2 cellular contexts compared by ENCODE assay signal in genomic region chr5:163964650-163965049, GRCh38.
TF ChIP-seq lines count a peak whose summit lies in the region.

No MANE protein-coding gene starts in this region.

TF ChIP-seq in GM23338, 12 proteins besides CTCF, POLR2A, EP300 and RAD21:
- no peak for TF ChIP-seq EZH2 (IDR thresholded peaks at IDR 0.05; ENCODE audit: low read depth, unreplicated experiment)
- TF ChIP-seq EZH2phosphoT487 (IDR thresholded peaks at IDR 0.05; ENCODE audit: unreplicated experiment): no peak
- no peak for TF ChIP-seq JUNB (IDR thresholded peaks at IDR 0.05; ENCODE audit: unreplicated experiment)
- TF ChIP-seq ZNF114 (CRISPR knock-in tag; IDR thresholded peaks at IDR 0.05): no peak
- no peak for TF ChIP-seq CREB1 (CRISPR knock-in tag; IDR thresholded peaks at IDR 0.05; ENCODE audit: low read depth)
- TF ChIP-seq STAT1 (IDR thresholded peaks at IDR 0.05; ENCODE audit: unreplicated experiment): no peak
- no peak for TF ChIP-seq REST (IDR thresholded peaks at IDR 0.05; ENCODE audit: unreplicated experiment)
- no peak for TF ChIP-seq POLR2AphosphoS5 (IDR thresholded peaks at IDR 0.05; ENCODE audit: low read depth)
- no peak for TF ChIP-seq ZNF462 (CRISPR knock-in tag; IDR thresholded peaks at IDR 0.05)
- no peak for TF ChIP-seq ETS1 (IDR thresholded peaks at IDR 0.05)
TF ChIP-seq in GM23338: peak in this region for 0.

TF ChIP-seq in H1, 55 proteins besides CTCF, POLR2A, EP300 and RAD21:
- TF ChIP-seq NANOG (IDR thresholded peaks at IDR 0.05; ENCODE audit: insufficient read depth, low read depth, low read length, poor library complexity, severe bottlenecking): no peak
- no peak for TF ChIP-seq SP2 (IDR thresholded peaks at IDR 0.05; ENCODE audit: low read length)
- TF ChIP-seq TCF12 (IDR thresholded peaks at IDR 0.05; ENCODE audit: low read depth, low read length): no peak
- no peak for TF ChIP-seq JUN (IDR thresholded peaks at IDR 0.05; ENCODE audit: low read depth, low read length)
- no peak for TF ChIP-seq CHD7 (IDR thresholded peaks at IDR 0.05; ENCODE audit: insufficient replicate concordance, low read length)
- TF ChIP-seq MAFK (IDR thresholded peaks at IDR 0.05; ENCODE audit: low read depth, low read length): no peak
- TF ChIP-seq CEBPB (IDR thresholded peaks at IDR 0.05; ENCODE audit: low read depth, low read length): no peak
- TF ChIP-seq ATF2 (IDR thresholded peaks at IDR 0.05; ENCODE audit: low read length): no peak
- no peak for TF ChIP-seq TEAD4 (IDR thresholded peaks at IDR 0.05; ENCODE audit: low read depth, low read length)
- TF ChIP-seq HDAC2 (IDR thresholded peaks at IDR 0.05; ENCODE audit: borderline replicate concordance in 1 of 2, low read depth in 2 of 2, low read length in 2 of 2): no peak
TF ChIP-seq in H1: peak in this region for 0.
